In the genomic region with DNA sequence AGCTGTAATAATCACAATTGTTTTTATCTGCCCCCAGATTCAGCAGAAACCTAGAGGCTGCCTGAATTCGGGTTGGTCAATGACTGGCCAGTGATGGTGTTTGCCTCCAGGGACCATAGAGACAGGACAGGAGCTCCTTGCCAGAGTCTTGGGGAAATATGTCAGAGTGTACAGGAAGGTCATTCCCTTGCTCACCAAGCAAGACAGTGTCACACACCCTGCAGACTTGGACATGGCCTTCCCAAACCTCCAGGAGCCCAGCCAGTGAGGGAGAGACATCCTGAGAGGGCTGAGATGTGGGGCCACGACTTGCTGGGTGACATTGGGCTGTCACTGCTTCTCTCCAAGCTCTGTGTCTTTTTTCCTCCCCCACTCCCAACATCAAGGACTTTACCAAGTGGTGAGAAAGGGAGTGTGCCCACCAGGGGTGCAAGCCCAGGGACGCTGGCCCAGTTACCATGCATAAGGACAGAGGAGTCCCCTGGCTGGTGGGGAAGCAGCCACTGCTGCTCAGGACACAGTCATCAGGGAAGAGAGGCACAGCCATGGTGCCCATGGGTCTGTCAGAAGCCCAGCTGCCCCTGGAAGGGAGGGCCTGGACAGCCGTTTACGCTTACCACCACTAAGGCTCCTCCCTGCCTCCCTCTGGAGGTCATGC, we compare ENCODE assay signal across 26 cellular contexts. TPM values are rescaled to one million over a fixed set of nuclear protein-coding genes. Genes with fewer than 3 reads are reported as not detected.
"Had no signal": no experiment of that assay in that cellular context is flagged by ENCODE, and none has a peak within 500 bp of the region (broad histone marks: within the 10 kb centered on the region; RNA-seq: fewer than 3 reads in every experiment).

No MANE protein-coding gene starts in this region.

- H3K4me1 ChIP-seq: left ventricle myocardium inferior, pancreas, upper lobe of right lung had no signal

- H2AFZ ChIP-seq: hepatocyte had no signal

- H3K36me3 Mint-ChIP-seq: activated naive CD8-positive, alpha-beta T cell treated with anti-CD3 and anti-CD28 coated beads, Interleukin-2, amount 10 ng/mL, durations not matched to agents 7 days and 5 days had no signal

- H3K27me3 ChIP-seq: hepatocyte, pancreas had no signal

- H3K4me3 ChIP-seq: hepatocyte, left ventricle myocardium inferior, pancreas, upper lobe of right lung had no signal

- H3K36me3 ChIP-seq: left ventricle myocardium inferior, pancreas, upper lobe of right lung had no signal

- H3K4me2 ChIP-seq: hepatocyte had no signal

- H3K27ac Mint-ChIP-seq: activated CD4-positive, alpha-beta memory T cell treated with anti-CD3 and anti-CD28 coated beads, Interleukin-2, amount 10 ng/mL, durations not matched to agents 7 days and 5 days; activated naive CD4-positive, alpha-beta T cell treated with anti-CD3 and anti-CD28 coated beads for 36 hours; activated naive CD8-positive, alpha-beta T cell treated with anti-CD3 and anti-CD28 coated beads, Interleukin-2, amount 10 ng/mL, durations not matched to agents 7 days and 5 days; activated T-helper 17 cell treated with anti-CD3 and anti-CD28 coated beads, Interleukin-2, amount 50 U/mL, for 72 hours; natural killer cell; T-helper 17 cell had no signal

- DNase-seq: activated CD4-positive, alpha-beta memory T cell treated with anti-CD3 and anti-CD28 coated beads, Interleukin-2, amount 10 ng/mL, durations not matched to agents 7 days and 5 days; activated CD4-positive, alpha-beta T cell treated with anti-CD3 and anti-CD28 coated beads for 4 hours; activated CD4-positive, CD25-positive, alpha-beta regulatory T cell; activated naive CD4-positive, alpha-beta T cell treated with anti-CD3 and anti-CD28 coated beads for 36 hours; activated naive CD8-positive, alpha-beta T cell treated with anti-CD3 and anti-CD28 coated beads, Interleukin-2, amount 10 ng/mL, durations not matched to agents 7 days and 5 days; amniotic stem cell; cerebellar nuclear complex; cortex of kidney; foreskin fibroblast; left ventricle myocardium inferior; mammary epithelial cell; midbrain; natural killer cell; right cardiac atrium; stimulated activated CD4-positive, alpha-beta T cell treated with anti-CD3 and anti-CD28 coated beads, Interleukin-4, amount 100 ng/mL, for 24 hours; stimulated activated naive CD4-positive, alpha-beta T cell treated with Interleukin-2 at 50 U/mL for 16 hours; SW 1271; T-helper 17 cell; upper lobe of right lung had no signal

- H3K79me2 ChIP-seq: hepatocyte had no signal

- H3K9me3 ChIP-seq: pancreas, upper lobe of right lung had no signal

- ATAC-seq: activated T-helper 17 cell treated with anti-CD3 and anti-CD28 coated beads, Interleukin-2, amount 50 U/mL, for 72 hours; natural killer cell; pancreas; right cardiac atrium; T-helper 17 cell; upper lobe of right lung had no signal

- H3K4me1 Mint-ChIP-seq: activated T-helper 17 cell treated with anti-CD3 and anti-CD28 coated beads, Interleukin-2, amount 50 U/mL, for 72 hours had no signal

- H3K4me3 Mint-ChIP-seq: activated CD4-positive, alpha-beta memory T cell treated with anti-CD3 and anti-CD28 coated beads, Interleukin-2, amount 10 ng/mL, durations not matched to agents 7 days and 5 days; activated naive CD4-positive, alpha-beta T cell treated with anti-CD3 and anti-CD28 coated beads for 36 hours; activated naive CD8-positive, alpha-beta T cell treated with anti-CD3 and anti-CD28 coated beads, Interleukin-2, amount 10 ng/mL, durations not matched to agents 7 days and 5 days; activated T-helper 17 cell treated with anti-CD3 and anti-CD28 coated beads, Interleukin-2, amount 50 U/mL, for 72 hours; natural killer cell; T-helper 17 cell had no signal

- H3K27ac ChIP-seq: hepatocyte, left ventricle myocardium inferior, pancreas, upper lobe of right lung had no signal

RNA-seq across cellular contexts. Expression of a gene that starts 25.3 kb away (rescaled TPM):
- total RNA-seq: activated CD4-positive, alpha-beta memory T cell treated with anti-CD3 and anti-CD28 coated beads, Interleukin-2, amount 10 ng/mL, durations not matched to agents 7 days and 5 days; activated naive CD4-positive, alpha-beta T cell treated with anti-CD3 and anti-CD28 coated beads for 36 hours; activated naive CD8-positive, alpha-beta T cell treated with anti-CD3 and anti-CD28 coated beads, Interleukin-2, amount 10 ng/mL, durations not matched to agents 7 days and 5 days; activated T-helper 17 cell treated with anti-CD3 and anti-CD28 coated beads, Interleukin-2, amount 50 U/mL, for 72 hours; epithelial cell of proximal tubule; fibroblast of lung; hepatocyte; left ventricle myocardium inferior; mammary epithelial cell; natural killer cell; pancreas; pulmonary artery endothelial cell; right cardiac atrium; T-helper 17 cell; upper lobe of right lung had no signal
- polyA plus RNA-seq: fibroblast of lung, hepatocyte, mammary epithelial cell, pancreas, right cardiac atrium had no signal

RNA-seq across cellular contexts. Expression of a gene that starts 40.3 kb away (rescaled TPM):
- total RNA-seq: activated CD4-positive, alpha-beta memory T cell treated with anti-CD3 and anti-CD28 coated beads, Interleukin-2, amount 10 ng/mL, durations not matched to agents 7 days and 5 days; activated naive CD4-positive, alpha-beta T cell treated with anti-CD3 and anti-CD28 coated beads for 36 hours; activated naive CD8-positive, alpha-beta T cell treated with anti-CD3 and anti-CD28 coated beads, Interleukin-2, amount 10 ng/mL, durations not matched to agents 7 days and 5 days; activated T-helper 17 cell treated with anti-CD3 and anti-CD28 coated beads, Interleukin-2, amount 50 U/mL, for 72 hours; epithelial cell of proximal tubule; fibroblast of lung; left ventricle myocardium inferior; mammary epithelial cell; natural killer cell; pulmonary artery endothelial cell; right cardiac atrium; T-helper 17 cell; upper lobe of right lung had no signal
- polyA plus RNA-seq: fibroblast of lung, hepatocyte, mammary epithelial cell, pancreas, right cardiac atrium, thymus had no signal

RNA-seq across cellular contexts. Expression of a gene that starts 44.1 kb away (rescaled TPM):
- total RNA-seq: activated CD4-positive, alpha-beta memory T cell treated with anti-CD3 and anti-CD28 coated beads, Interleukin-2, amount 10 ng/mL, durations not matched to agents 7 days and 5 days; activated naive CD4-positive, alpha-beta T cell treated with anti-CD3 and anti-CD28 coated beads for 36 hours; activated naive CD8-positive, alpha-beta T cell treated with anti-CD3 and anti-CD28 coated beads, Interleukin-2, amount 10 ng/mL, durations not matched to agents 7 days and 5 days; activated T-helper 17 cell treated with anti-CD3 and anti-CD28 coated beads, Interleukin-2, amount 50 U/mL, for 72 hours; epithelial cell of proximal tubule; fibroblast of lung; left ventricle myocardium inferior; mammary epithelial cell; natural killer cell; pulmonary artery endothelial cell; T-helper 17 cell; upper lobe of right lung had no signal
- polyA plus RNA-seq: fibroblast of lung, mammary epithelial cell had no signal
